Comparison of ENCODE assay signal across 24 cellular contexts in genomic region chr14:103818870-103819269, GRCh38. TPM values are rescaled to one million over a fixed set of nuclear protein-coding genes. Genes with fewer than 3 reads are reported as not detected.
A peak's percentile ranks its signal among the peaks of the same experiment; 100 is the strongest.
DNase-seq lines count a peak whose midpoint lies in the region; ATAC-seq and TF ChIP-seq lines count a peak whose summit lies in the region.
"Had no signal": no experiment of that assay in that cellular context is flagged by ENCODE, and none has a peak within 500 bp of the region (broad histone marks: within the 10 kb centered on the region; RNA-seq: fewer than 3 reads in every experiment).

No MANE protein-coding gene starts in this region.

- H3K36me3 ChIP-seq in heart right ventricle (no peaks in the 10 kb centered on the region), lower lobe of right lung (no peaks in the 10 kb centered on the region)
- H3K36me3 ChIP-seq: BE2C, right lobe of liver had no signal

- ATAC-seq in heart right ventricle (no peak), Right ventricle myocardium inferior (no peak), lower lobe of right lung (no peak)
- ATAC-seq in activated T-helper 17 cell treated with anti-CD3 and anti-CD28 coated beads, Interleukin-2, amount 50 U/mL, for 72 hours (replicated peaks): no peak
- ATAC-seq in activated CD8-positive, alpha-beta T cell treated with anti-CD3 and anti-CD28 coated beads, Interleukin-2, amount 10 ng/mL, durations not matched to agents 7 days and 5 days: no peak
- ATAC-seq: activated naive CD4-positive, alpha-beta T cell treated with anti-CD3 and anti-CD28 coated beads, Interleukin-2, amount 50 U/mL, for 72 hours; stimulated activated effector memory CD8-positive, alpha-beta T cell treated with anti-CD3 and anti-CD28 coated beads, Interleukin-12 subunit alpha, Interleukin-12 subunit beta, amount 100 ng/mL, for 72 hours had no signal

- DNase-seq in heart right ventricle: no peak
- no peak for DNase-seq in Right ventricle myocardium inferior (ENCODE audit: missing footprints)
- no peak for DNase-seq in lower lobe of right lung
- DNase-seq in NCI-H2171 (lab: John Stamatoyannopoulos, UW): no peak
- DNase-seq in activated CD8-positive, alpha-beta T cell treated with anti-CD3 and anti-CD28 coated beads, Interleukin-2, amount 10 ng/mL, durations not matched to agents 7 days and 5 days: no peak
- DNase-seq in KBM-7: no peak
- DNase-seq: ACHN; activated CD4-positive, alpha-beta T cell treated with anti-CD3 and anti-CD28 coated beads, Interleukin-2, amount 50 U/mL, for 48 hours; activated CD8-positive, alpha-beta memory T cell treated with anti-CD3 and anti-CD28 coated beads, Interleukin-2, amount 50 U/mL, for 48 hours; BE2C; dermis blood vessel endothelial cell; islet precursor cell; NCI-H1048; NCI-H1694; NCI-H524; NK-92 treated with Interleukin-12 subunit alpha and Interleukin-12 subunit beta, amount 100 ng/mL, for 24 hours; right lobe of liver; SHP77 treated with DMSO at 0.1 percent for 48 hours; stimulated activated CD4-positive, alpha-beta T cell treated with anti-CD3 and anti-CD28 coated beads, Interleukin-4, amount 100 ng/mL, for 24 hours; testis had no signal

- no peak for TF ChIP-seq CTCF in heart right ventricle (IDR thresholded peaks at IDR 0.05)
- TF ChIP-seq CTCF in lower lobe of right lung (IDR thresholded peaks at IDR 0.05): no peak

- no peaks in the 10 kb centered on the region for H3K9me3 ChIP-seq in heart right ventricle
- H3K9me3 ChIP-seq in lower lobe of right lung: no peaks in the 10 kb centered on the region
- H3K9me3 ChIP-seq: BE2C, right lobe of liver, testis had no signal

- H3K27ac ChIP-seq in heart right ventricle (peak overlapping the region in 9 of 10 donors; percentile 12 to 85 (median 75)), lower lobe of right lung (peak overlapping the region; percentile 46)
- H3K27ac ChIP-seq: right lobe of liver had no signal

- intact Hi-C loops in heart right ventricle (cut with DNase I): no loop called here
- intact Hi-C loops in Right ventricle myocardium inferior (cut with DNase I): no loop called here
- intact Hi-C loops in lower lobe of right lung (cut with DNase I): no loop called here

- H3K4me3 Mint-ChIP-seq in activated T-helper 17 cell treated with anti-CD3 and anti-CD28 coated beads, Interleukin-2, amount 50 U/mL, for 72 hours: no peak overlapping the region
- H3K4me3 Mint-ChIP-seq in activated CD8-positive, alpha-beta T cell treated with anti-CD3 and anti-CD28 coated beads, Interleukin-2, amount 10 ng/mL, durations not matched to agents 7 days and 5 days: no peak overlapping the region
- H3K4me3 Mint-ChIP-seq: central memory CD8-positive, alpha-beta T cell; stimulated activated effector memory CD8-positive, alpha-beta T cell treated with anti-CD3 and anti-CD28 coated beads, Interleukin-12 subunit alpha, Interleukin-12 subunit beta, amount 100 ng/mL, for 72 hours had no signal

- no peaks in the 10 kb centered on the region for H3K36me3 Mint-ChIP-seq in activated T-helper 17 cell treated with anti-CD3 and anti-CD28 coated beads, Interleukin-2, amount 50 U/mL, for 72 hours (ENCODE audit: low read depth)
- no peaks in the 10 kb centered on the region for H3K36me3 Mint-ChIP-seq in activated CD8-positive, alpha-beta T cell treated with anti-CD3 and anti-CD28 coated beads, Interleukin-2, amount 10 ng/mL, durations not matched to agents 7 days and 5 days (ENCODE audit: low read depth)
- H3K36me3 Mint-ChIP-seq: activated naive CD4-positive, alpha-beta T cell treated with anti-CD3 and anti-CD28 coated beads, Interleukin-2, amount 50 U/mL, for 72 hours; stimulated activated effector memory CD8-positive, alpha-beta T cell treated with anti-CD3 and anti-CD28 coated beads, Interleukin-12 subunit alpha, Interleukin-12 subunit beta, amount 100 ng/mL, for 72 hours had no signal

- H3K4me1 ChIP-seq in heart right ventricle (peaks cover 12 to 72% (median 54%) of the 10 kb centered on the region in 9 donors), lower lobe of right lung (peaks cover 56% of the 10 kb centered on the region)

- H3K4me3 ChIP-seq in heart right ventricle (no peak overlapping the region), lower lobe of right lung (no peak overlapping the region)
- H3K4me3 ChIP-seq: right lobe of liver, testis had no signal

- H3K27me3 ChIP-seq in heart right ventricle (peaks cover 0 to 13% (median 0%) of the 10 kb centered on the region in 7 donors), lower lobe of right lung (ENCODE audit: low read depth) (no peaks in the 10 kb centered on the region)
- H3K27me3 ChIP-seq: BE2C, right lobe of liver, testis had no signal

- peaks cover 14% of the 10 kb centered on the region for H3K4me1 Mint-ChIP-seq in activated T-helper 17 cell treated with anti-CD3 and anti-CD28 coated beads, Interleukin-2, amount 50 U/mL, for 72 hours
- peaks cover 13% of the 10 kb centered on the region for H3K4me1 Mint-ChIP-seq in activated CD8-positive, alpha-beta T cell treated with anti-CD3 and anti-CD28 coated beads, Interleukin-2, amount 10 ng/mL, durations not matched to agents 7 days and 5 days (ENCODE audit: low read depth)

- H3K9me3 Mint-ChIP-seq in activated T-helper 17 cell treated with anti-CD3 and anti-CD28 coated beads, Interleukin-2, amount 50 U/mL, for 72 hours: no peaks in the 10 kb centered on the region
- no peaks in the 10 kb centered on the region for H3K9me3 Mint-ChIP-seq in activated CD8-positive, alpha-beta T cell treated with anti-CD3 and anti-CD28 coated beads, Interleukin-2, amount 10 ng/mL, durations not matched to agents 7 days and 5 days (ENCODE audit: insufficient read depth)
- H3K9me3 Mint-ChIP-seq: activated naive CD4-positive, alpha-beta T cell treated with anti-CD3 and anti-CD28 coated beads, Interleukin-2, amount 50 U/mL, for 72 hours; central memory CD8-positive, alpha-beta T cell; stimulated activated effector memory CD8-positive, alpha-beta T cell treated with anti-CD3 and anti-CD28 coated beads, Interleukin-12 subunit alpha, Interleukin-12 subunit beta, amount 100 ng/mL, for 72 hours had no signal

- in situ Hi-C loops in KBM-7 (cut with MboI; ENCODE audit: low pct_unique_long_range_greater_than_20kb, low sequenced_read_pairs): no loop called here

- WGBS in heart right ventricle, 2 donors: 95 to 98% methylated on average over 1 of the region's 1 CpG

- POLR2A ChIA-PET in activated CD8-positive, alpha-beta T cell treated with anti-CD3 and anti-CD28 coated beads, Interleukin-2, amount 10 ng/mL, durations not matched to agents 7 days and 5 days (lab: Charles Lee): no interaction called here

- CTCF ChIA-PET in activated CD8-positive, alpha-beta T cell treated with anti-CD3 and anti-CD28 coated beads, Interleukin-2, amount 10 ng/mL, durations not matched to agents 7 days and 5 days (lab: Charles Lee): interaction anchor here (1.7 to 3.3 kb wide), 3 partner anchors 10 to 92 kb away, joined by 5 to 15 read pairs (median 11); no protein-coding TSS in a partner anchor

- peak overlapping the region; percentile 53 for H3K27ac Mint-ChIP-seq in activated T-helper 17 cell treated with anti-CD3 and anti-CD28 coated beads, Interleukin-2, amount 50 U/mL, for 72 hours
- H3K27ac Mint-ChIP-seq in activated CD8-positive, alpha-beta T cell treated with anti-CD3 and anti-CD28 coated beads, Interleukin-2, amount 10 ng/mL, durations not matched to agents 7 days and 5 days: no peak overlapping the region

- no peaks in the 10 kb centered on the region for H3K27me3 Mint-ChIP-seq in activated T-helper 17 cell treated with anti-CD3 and anti-CD28 coated beads, Interleukin-2, amount 50 U/mL, for 72 hours
- H3K27me3 Mint-ChIP-seq in activated CD8-positive, alpha-beta T cell treated with anti-CD3 and anti-CD28 coated beads, Interleukin-2, amount 10 ng/mL, durations not matched to agents 7 days and 5 days (ENCODE audit: low read depth): no peaks in the 10 kb centered on the region
- H3K27me3 Mint-ChIP-seq: central memory CD8-positive, alpha-beta T cell had no signal

RNA-seq across cellular contexts. Expression of gene PPP1R13B, which starts 28.5 kb away (rescaled TPM):
- total RNA-seq in heart right ventricle: 100 to 1,000 TPM in 2 of 10 donors, 10 to 100 TPM in 8; 64.8 to 124 (median 77.0) TPM
- polyA plus RNA-seq in heart right ventricle: 10 to 100 TPM; 21.6 to 70.2 TPM
- total RNA-seq in Right ventricle myocardium inferior: 101 TPM
- total RNA-seq in activated T-helper 17 cell treated with anti-CD3 and anti-CD28 coated beads, Interleukin-2, amount 50 U/mL, for 72 hours: 10 to 100 TPM; 10.0 to 10.4 TPM
- 60.6 TPM for total RNA-seq in lower lobe of right lung
- 10 to 100 TPM; 11.9 to 12.6 TPM for total RNA-seq in activated CD8-positive, alpha-beta T cell treated with anti-CD3 and anti-CD28 coated beads, Interleukin-2, amount 10 ng/mL, durations not matched to agents 7 days and 5 days
